ENCODE assay signal across 11 cellular contexts in genomic region chr5:135391123-135391868, GRCh38. TPM values are rescaled to one million over a fixed set of nuclear protein-coding genes. Genes with fewer than 3 reads are reported as not detected.
A peak's percentile ranks its signal among the peaks of the same experiment; 100 is the strongest.
DNase-seq lines count a peak whose midpoint lies in the region; ATAC-seq and TF ChIP-seq lines count a peak whose summit lies in the region.
"Had no signal": no experiment of that assay in that cellular context is flagged by ENCODE, and none has a peak within 500 bp of the region (broad histone marks: within the 10 kb centered on the region; RNA-seq: fewer than 3 reads in every experiment).

No MANE protein-coding gene starts in this region.

- intact Hi-C loops in Right ventricle myocardium superior (cut with DNase I), result no loop called here
- intact Hi-C loops in breast epithelium (cut with DNase I; ENCODE audit: low total_unique reads), result no loop called here

- H3K9me3 ChIP-seq in right atrium auricular region (no peaks in the 10 kb centered on the region), breast epithelium (no peaks in the 10 kb centered on the region), mesodermal cell (ENCODE audit: control insufficient read depth, low read length) (no peaks in the 10 kb centered on the region)
- H3K9me3 ChIP-seq: thyroid gland had no signal

- H3K27ac ChIP-seq in right atrium auricular region (peak overlapping the region; percentile 61 to 73), breast epithelium (peak overlapping the region; percentile 4 to 16), mesodermal cell (ENCODE audit: low read depth, low read length, severe bottlenecking) (peak overlapping the region; percentile 76)
- H3K27ac ChIP-seq: thyroid gland had no signal

- H3K4me1 ChIP-seq in right atrium auricular region (peaks cover 4 to 98% of the 10 kb centered on the region in 2 donors), breast epithelium (peaks cover 0 to 5% of the 10 kb centered on the region in 2 donors), mesodermal cell (ENCODE audit: control insufficient read depth, insufficient read depth, low read length, poor library complexity, severe bottlenecking) (peaks cover 21% of the 10 kb centered on the region)

- H3K4me3 ChIP-seq in right atrium auricular region (no peak overlapping the region), breast epithelium (no peak overlapping the region), mesodermal cell (ENCODE audit: extremely low read depth, insufficient read depth, low read length, poor library complexity, severe bottlenecking) (no peak overlapping the region)
- H3K4me3 ChIP-seq: thyroid gland had no signal

- DNase-seq in right atrium auricular region (ENCODE audit: low spot score) (no peak), Right ventricle myocardium superior (no peak), breast epithelium (ENCODE audit: low spot score in 2 of 2) (no peak), omental fat pad (ENCODE audit: low spot score) (no peak), T-helper 9 cell (no peak), ecto neural progenitor cell (ENCODE audit: low spot score) (no peak)
- DNase-seq: NCI-H2171 treated with DMSO at 0.1 percent for 48 hours, retina, thyroid gland had no signal

- WGBS in mesodermal cell (ENCODE audit: insufficient coverage in 2 of 2), 2 experiments, result 96 to 97% methylated on average over 6 of the region's 6 CpGs

- ATAC-seq in Right ventricle myocardium superior (ENCODE audit: poor library complexity) (no peak), omental fat pad (ENCODE audit: low FRiP score) (no peak), GM18909 (IDR thresholded peaks at IDR 0.05; ENCODE audit: poor library complexity, unreplicated experiment) (no peak)

- TF ChIP-seq POLR2A in breast epithelium (IDR thresholded peaks at IDR 0.05), result no peak

- H3K27me3 ChIP-seq in right atrium auricular region (no peaks in the 10 kb centered on the region), breast epithelium (no peaks in the 10 kb centered on the region)
- H3K27me3 ChIP-seq: thyroid gland had no signal

- TF ChIP-seq CTCF in right atrium auricular region (IDR thresholded peaks at IDR 0.05), result no peak
- no peak for TF ChIP-seq CTCF in breast epithelium (IDR thresholded peaks at IDR 0.05)
- no peak for TF ChIP-seq CTCF in omental fat pad (IDR thresholded peaks at IDR 0.05)

- H3K36me3 ChIP-seq in right atrium auricular region (peaks cover 21% of the 10 kb centered on the region), breast epithelium (no peaks in the 10 kb centered on the region), mesodermal cell (ENCODE audit: control insufficient read depth, insufficient read depth, low read length) (peaks cover 74% of the 10 kb centered on the region)

RNA-seq across cellular contexts. Expression of gene MACROH2A1, which starts 7.7 kb away (rescaled TPM):
- total RNA-seq in right atrium auricular region (100 to 1,000 TPM; 149 to 179 TPM), Right ventricle myocardium superior (102 TPM), breast epithelium (100 to 1,000 TPM; 255 to 293 (median 272) TPM), omental fat pad (100 to 1,000 TPM; 182 to 443 (median 319) TPM)
- polyA plus RNA-seq in mesodermal cell (2013, experiment 1 of 2), result 245 TPM
- polyA plus RNA-seq in mesodermal cell (2013, experiment 2 of 2), result 215 TPM

RNA-seq across cellular contexts. Expression of gene DCANP1, which starts 55.9 kb away (rescaled TPM):
- not detected for total RNA-seq in right atrium auricular region
- total RNA-seq in Right ventricle myocardium superior, result not detected
- total RNA-seq in breast epithelium, result not detected
- not detected for polyA plus RNA-seq in mesodermal cell (2013, experiment 1 of 2)
- polyA plus RNA-seq in mesodermal cell (2013, experiment 2 of 2), result not detected
- total RNA-seq in omental fat pad, result under 1 TPM in 1 of 4 donors, not detected in 3; 0.19 TPM
- total RNA-seq: thyroid gland had no signal

Comparison
In these comparisons a context has a peak if more than half of its experiments do, and no peak if none do; other contexts are left out.
1. H3K27ac ChIP-seq: peak in every context shown above with its lines; median percentile 76 in mesodermal cell; 67 in right atrium auricular region; 10 in breast epithelium.